In genomic region chr3:33074217-33075067, GRCh38 we compare ENCODE assay signal across 7 cellular contexts. TPM values are rescaled to one million over a fixed set of nuclear protein-coding genes. Genes with fewer than 3 reads are reported as not detected.
DNase-seq lines count a peak whose midpoint lies in the region; FAIRE-seq and TF ChIP-seq lines count a peak whose summit lies in the region.

No MANE protein-coding gene starts in this region.

- H3K4me3 Mint-ChIP-seq in activated T-helper 1 cell treated with anti-CD3 and anti-CD28 coated beads, Interleukin-12 subunit alpha, Interleukin-12 subunit beta, Interleukin-2, Interleukin-4 antibody, amounts not matched to agents 30 ng/mL and 10 ng/mL and 1 ng/mL, durations not matched to agents 14 hours and 24 hours and 36 hours, result no peak overlapping the region
- no peak overlapping the region for H3K4me3 Mint-ChIP-seq in neural progenitor cell

- H3K27ac Mint-ChIP-seq in activated T-helper 1 cell treated with anti-CD3 and anti-CD28 coated beads, Interleukin-12 subunit alpha, Interleukin-12 subunit beta, Interleukin-2, Interleukin-4 antibody, amounts not matched to agents 30 ng/mL and 10 ng/mL and 1 ng/mL, durations not matched to agents 14 hours and 24 hours and 36 hours, result no peak overlapping the region
- H3K27ac Mint-ChIP-seq in neural progenitor cell, result no peak overlapping the region

- no peaks in the 10 kb centered on the region for H3K79me2 ChIP-seq in neural progenitor cell (ENCODE audit: low read depth)

- H3K4me2 ChIP-seq in neural progenitor cell, result no peak overlapping the region

- H3K27me3 Mint-ChIP-seq in activated T-helper 1 cell treated with anti-CD3 and anti-CD28 coated beads, Interleukin-12 subunit alpha, Interleukin-12 subunit beta, Interleukin-2, Interleukin-4 antibody, amounts not matched to agents 30 ng/mL and 10 ng/mL and 1 ng/mL, durations not matched to agents 14 hours and 24 hours and 36 hours (ENCODE audit: insufficient read depth), result no peaks in the 10 kb centered on the region
- H3K27me3 Mint-ChIP-seq in neural progenitor cell (ENCODE audit: insufficient read depth, low read depth), result no peaks in the 10 kb centered on the region

- H3K36me3 Mint-ChIP-seq in activated T-helper 1 cell treated with anti-CD3 and anti-CD28 coated beads, Interleukin-12 subunit alpha, Interleukin-12 subunit beta, Interleukin-2, Interleukin-4 antibody, amounts not matched to agents 30 ng/mL and 10 ng/mL and 1 ng/mL, durations not matched to agents 14 hours and 24 hours and 36 hours (ENCODE audit: low read depth), result peaks cover 29% of the 10 kb centered on the region
- peaks cover 10% of the 10 kb centered on the region for H3K36me3 Mint-ChIP-seq in neural progenitor cell

- peaks cover 42% of the 10 kb centered on the region for H3K4me1 Mint-ChIP-seq in activated T-helper 1 cell treated with anti-CD3 and anti-CD28 coated beads, Interleukin-12 subunit alpha, Interleukin-12 subunit beta, Interleukin-2, Interleukin-4 antibody, amounts not matched to agents 30 ng/mL and 10 ng/mL and 1 ng/mL, durations not matched to agents 14 hours and 24 hours and 36 hours (ENCODE audit: low read depth)
- no peaks in the 10 kb centered on the region for H3K4me1 Mint-ChIP-seq in neural progenitor cell

- intact Hi-C loops in activated T-helper 1 cell treated with anti-CD3 and anti-CD28 coated beads, Interleukin-12 subunit alpha, Interleukin-12 subunit beta, Interleukin-2, Interleukin-4 antibody, amounts not matched to agents 30 ng/mL and 10 ng/mL and 1 ng/mL, durations not matched to agents 14 hours and 24 hours and 36 hours (cut with micrococcal nuclease), result loop anchor here (1.0 to 2.0 kb wide), 6 partner anchors 9 to 298 kb away; no protein-coding TSS in a partner anchor

- 65 to 66% methylated on average over 13 of the region's 13 CpGs for WGBS in tibial nerve, 2 donors

- no peaks in the 10 kb centered on the region for H3F3A ChIP-seq in neural progenitor cell (ENCODE audit: low read depth)

- no peaks in the 10 kb centered on the region for H4K20me1 ChIP-seq in neural progenitor cell (ENCODE audit: low read depth)

- TF ChIP-seq CTCF in GM12875 (IDR thresholded peaks at IDR 0.05; ENCODE audit: borderline replicate concordance, insufficient read depth, low read depth, low read length) (peak; percentile 84), neural progenitor cell (IDR thresholded peaks at IDR 0.05) (peak; percentile 97), tibial nerve (IDR thresholded peaks at IDR 0.05) (peak; percentile 56 to 89 (median 73))

- H3K9ac ChIP-seq in neural progenitor cell, result no peak overlapping the region

- no peaks in the 10 kb centered on the region for H3K4me1 ChIP-seq in neural progenitor cell
- H3K4me1 ChIP-seq in tibial nerve, result no peaks in the 10 kb centered on the region

- H3K4me3 ChIP-seq in GM12875 (ENCODE audit: low read depth, low read length) (no peak overlapping the region), neural progenitor cell (no peak overlapping the region), tibial nerve (no peak overlapping the region)

- no peak overlapping the region for H2AFZ ChIP-seq in neural progenitor cell (replicated peaks)

- no peaks in the 10 kb centered on the region for H3K27me3 ChIP-seq in neural progenitor cell
- H3K27me3 ChIP-seq in tibial nerve, result no peaks in the 10 kb centered on the region

- no peak for TF ChIP-seq POLR2A in tibial nerve (IDR thresholded peaks at IDR 0.05)

- no peak for FAIRE-seq in RCC 7860 (lab: Jason Lieb, UNC)

- H3K9me3 ChIP-seq in neural progenitor cell (ENCODE audit: low read depth) (no peaks in the 10 kb centered on the region), tibial nerve (no peaks in the 10 kb centered on the region)

- DNase-seq in HS-27A (ENCODE audit: low read depth), result peak; percentile 38
- peak; percentile 12 for DNase-seq in RCC 7860 (ENCODE audit: low spot score)
- peak; percentile 43 for DNase-seq in activated T-helper 1 cell treated with anti-CD3 and anti-CD28 coated beads, Interleukin-12 subunit alpha, Interleukin-12 subunit beta, Interleukin-2, Interleukin-4 antibody, amounts not matched to agents 30 ng/mL and 10 ng/mL and 1 ng/mL, durations not matched to agents 14 hours and 24 hours and 36 hours (ENCODE audit: low spot score)
- DNase-seq in fibroblast of peridontal ligament (ENCODE audit: extremely low read depth), result peak; percentile 77
- peak; percentile 84 for DNase-seq in neural progenitor cell (ENCODE audit: low spot score)
- DNase-seq in tibial nerve (ENCODE audit: low spot score in 2 of 2), result peak in 1 of 2 donors; percentile 51

- no peaks in the 10 kb centered on the region for H3K36me3 ChIP-seq in neural progenitor cell
- H3K36me3 ChIP-seq in tibial nerve, result peaks cover 0 to 37% (median 0%) of the 10 kb centered on the region in 3 donors

- no peak for TF ChIP-seq EP300 in tibial nerve (IDR thresholded peaks at IDR 0.05)

- H3K27ac ChIP-seq in neural progenitor cell (no peak overlapping the region), tibial nerve (no peak overlapping the region)

- no peaks in the 10 kb centered on the region for H3K9me3 Mint-ChIP-seq in activated T-helper 1 cell treated with anti-CD3 and anti-CD28 coated beads, Interleukin-12 subunit alpha, Interleukin-12 subunit beta, Interleukin-2, Interleukin-4 antibody, amounts not matched to agents 30 ng/mL and 10 ng/mL and 1 ng/mL, durations not matched to agents 14 hours and 24 hours and 36 hours
- H3K9me3 Mint-ChIP-seq in neural progenitor cell, result no peaks in the 10 kb centered on the region

RNA-seq across cellular contexts. Expression of gene GLB1, which starts 22.5 kb away (rescaled TPM):
- 51.7 and 65.0 TPM in 2 replicates for total RNA-seq in activated T-helper 1 cell treated with anti-CD3 and anti-CD28 coated beads, Interleukin-12 subunit alpha, Interleukin-12 subunit beta, Interleukin-2, Interleukin-4 antibody, amounts not matched to agents 30 ng/mL and 10 ng/mL and 1 ng/mL, durations not matched to agents 14 hours and 24 hours and 36 hours
- total RNA-seq in neural progenitor cell (ENCODE audit: low replicate concordance) (49.5 and 87.9 TPM in 2 replicates), tibial nerve (10 to 100 TPM; 26.0 to 79.2 (median 56.5) TPM)

RNA-seq across cellular contexts. Expression of gene TMPPE, which starts 22.5 kb away (rescaled TPM):
- total RNA-seq in activated T-helper 1 cell treated with anti-CD3 and anti-CD28 coated beads, Interleukin-12 subunit alpha, Interleukin-12 subunit beta, Interleukin-2, Interleukin-4 antibody, amounts not matched to agents 30 ng/mL and 10 ng/mL and 1 ng/mL, durations not matched to agents 14 hours and 24 hours and 36 hours, result 14.9 and 15.5 TPM in 2 replicates
- total RNA-seq in neural progenitor cell (ENCODE audit: low replicate concordance), result 2.2 and 2.5 TPM in 2 replicates
- 1 to 10 TPM; 6.3 to 6.9 (median 6.6) TPM for total RNA-seq in tibial nerve

RNA-seq across cellular contexts. Expression of gene CRTAP, which starts 39.4 kb away (rescaled TPM):
- 30.3 and 33.2 TPM in 2 replicates for total RNA-seq in activated T-helper 1 cell treated with anti-CD3 and anti-CD28 coated beads, Interleukin-12 subunit alpha, Interleukin-12 subunit beta, Interleukin-2, Interleukin-4 antibody, amounts not matched to agents 30 ng/mL and 10 ng/mL and 1 ng/mL, durations not matched to agents 14 hours and 24 hours and 36 hours
- 127 and 137 TPM in 2 replicates for total RNA-seq in neural progenitor cell (ENCODE audit: low replicate concordance)
- total RNA-seq in tibial nerve, result 100 to 1,000 TPM; 180 to 394 (median 315) TPM
